In genomic region chr3:126322181-126322967, GRCh38 we compare ENCODE assay signal across 15 cellular contexts. TPM values are rescaled to one million over a fixed set of nuclear protein-coding genes. Genes with fewer than 3 reads are reported as not detected.
DNase-seq lines count a peak whose midpoint lies in the region; ATAC-seq and TF ChIP-seq lines count a peak whose summit lies in the region.
"Had no signal": no experiment of that assay in that cellular context is flagged by ENCODE, and none has a peak within 500 bp of the region (broad histone marks: within the 10 kb centered on the region; RNA-seq: fewer than 3 reads in every experiment).

No MANE protein-coding gene starts in this region.

- intact Hi-C loops in right lobe of liver (cut with DNase I) (no loop called here), posterior vena cava (cut with DNase I) (no loop called here)

- TF ChIP-seq CTCF in right lobe of liver (IDR thresholded peaks at IDR 0.05), result no peak

- no peaks in the 10 kb centered on the region for H3K9me3 ChIP-seq in right lobe of liver
- H3K9me3 ChIP-seq: Caco-2 had no signal

- H3K36me3 ChIP-seq in right lobe of liver, result no peaks in the 10 kb centered on the region
- H3K36me3 ChIP-seq: BLaER1, HAP-1 had no signal

- H3K27me3 ChIP-seq in right lobe of liver, result no peaks in the 10 kb centered on the region
- H3K27me3 ChIP-seq: BLaER1 had no signal

- DNase-seq in NCI-H526 treated with DMSO at 0.1 percent for 48 hours (lab: John Stamatoyannopoulos, UW) (peak; percentile 7), NCI-H526 (lab: John Stamatoyannopoulos, UW) (no peak), islet precursor cell (peak; percentile 20), right lobe of liver (peak in 1 of 3 donors; percentile 14), posterior vena cava (ENCODE audit: low spot score) (peak; percentile 60)
- DNase-seq in effector CD4-positive, alpha-beta T cell, result no peak
- DNase-seq: 8988T; AML-193; Caco-2; CD8-positive, alpha-beta memory T cell; GOT3 had no signal

- no peak overlapping the region for H3K27ac ChIP-seq in right lobe of liver
- H3K27ac ChIP-seq: BLaER1 had no signal

- no peak for TF ChIP-seq POLR2A in right lobe of liver (IDR thresholded peaks at IDR 0.05)

- ATAC-seq in right lobe of liver (peak; percentile 74 to 87 (median 77)), HG03108 (IDR thresholded peaks at IDR 0.05; ENCODE audit: unreplicated experiment) (no peak), HG03457 (IDR thresholded peaks at IDR 0.05; ENCODE audit: unreplicated experiment) (no peak)

- H3K4me1 ChIP-seq in right lobe of liver, result peaks cover 0 to 8% (median 3%) of the 10 kb centered on the region in 4 donors
- H3K4me1 ChIP-seq: BLaER1, Caco-2, HAP-1 had no signal

- H3K4me3 ChIP-seq in right lobe of liver, result no peak overlapping the region
- H3K4me3 ChIP-seq: BLaER1, HAP-1 had no signal

- 56% methylated on average over 9 of the region's 9 CpGs for WGBS in right lobe of liver (ENCODE audit: insufficient coverage, low coverage, low lambda C conversion rate, missing lambda C conversion rate)

RNA-seq across cellular contexts. Expression of gene KLF15, which starts 34.8 kb away (rescaled TPM):
- 100 to 1,000 TPM in 2 of 6 experiments, 10 to 100 TPM in 4; 14.4 to 112 (median 89.3) TPM for total RNA-seq in right lobe of liver
- total RNA-seq in posterior vena cava, result 10 to 100 TPM; 10.6 to 15.5 TPM

Comparison
In these comparisons a context has a peak if more than half of its experiments do, and no peak if none do; other contexts are left out.
1. DNase-seq: peak in NCI-H526 treated with DMSO at 0.1 percent for 48 hours (single experiment), islet precursor cell (single experiment) and posterior vena cava (single experiment); none in NCI-H526 (0 of 2) and effector CD4-positive, alpha-beta T cell (single experiment).
2. ATAC-seq: peak in right lobe of liver (4 of 4); none in HG03108 (single experiment) and HG03457 (single experiment).